Comparison of ENCODE assay signal across 26 cellular contexts in the genomic region with DNA sequence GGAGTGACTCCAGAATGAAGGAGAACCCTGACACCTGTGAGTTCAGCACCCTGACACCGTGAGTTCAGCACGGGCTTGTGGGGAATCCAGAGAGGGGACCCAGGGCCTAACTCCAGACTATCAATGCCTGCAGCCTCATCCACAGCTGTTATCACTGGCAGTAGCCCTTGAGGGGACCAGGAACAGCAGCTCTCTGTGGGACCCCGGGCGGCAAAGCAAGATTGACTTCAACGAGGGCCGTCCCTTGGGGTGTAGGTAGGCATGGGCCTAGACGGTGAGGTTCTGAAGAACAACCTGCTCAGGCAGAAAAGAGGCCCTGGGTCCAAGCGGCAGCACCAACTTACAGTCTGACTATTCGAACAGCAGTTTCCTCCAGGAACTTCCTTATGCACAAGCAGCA. TPM values are rescaled to one million over a fixed set of nuclear protein-coding genes. Genes with fewer than 3 reads are reported as not detected.
"Had no signal": no experiment of that assay in that cellular context is flagged by ENCODE, and none has a peak within 500 bp of the region (broad histone marks: within the 10 kb centered on the region; RNA-seq: fewer than 3 reads in every experiment).

No MANE protein-coding gene starts in this region.

- H3K36me3 Mint-ChIP-seq: activated CD4-positive, alpha-beta memory T cell treated with anti-CD3 and anti-CD28 coated beads for 36 hours; activated naive CD4-positive, alpha-beta T cell treated with anti-CD3 and anti-CD28 coated beads, Interleukin-2, amount 50 U/mL, for 24 hours; neural progenitor cell; stimulated activated effector memory CD8-positive, alpha-beta T cell treated with anti-CD3 and anti-CD28 coated beads, Interleukin-12 subunit alpha, Interleukin-12 subunit beta, amount 100 ng/mL, for 72 hours had no signal

- H3K9me3 ChIP-seq: colonic mucosa, suprapubic skin, vagina had no signal

- H3K9ac ChIP-seq: neural progenitor cell had no signal

- H3K4me2 ChIP-seq: neural progenitor cell had no signal

- H3K27ac ChIP-seq: colonic mucosa, gastroesophageal sphincter, heart left ventricle, neural progenitor cell, suprapubic skin, vagina had no signal

- H3K27me3 ChIP-seq: colonic mucosa, vagina had no signal

- H3K4me1 Mint-ChIP-seq: activated naive CD4-positive, alpha-beta T cell treated with anti-CD3 and anti-CD28 coated beads, Interleukin-2, amount 50 U/mL, for 24 hours; stimulated activated effector memory CD8-positive, alpha-beta T cell treated with anti-CD3 and anti-CD28 coated beads, Interleukin-12 subunit alpha, Interleukin-12 subunit beta, amount 100 ng/mL, for 72 hours had no signal

- H3K4me1 ChIP-seq: colonic mucosa, gastroesophageal sphincter, vagina had no signal

- H3K36me3 ChIP-seq: colonic mucosa, gastroesophageal sphincter, heart left ventricle, neural progenitor cell, suprapubic skin, vagina had no signal

- H3K27ac Mint-ChIP-seq: activated CD4-positive, alpha-beta memory T cell treated with anti-CD3 and anti-CD28 coated beads for 36 hours; activated naive CD4-positive, alpha-beta T cell treated with anti-CD3 and anti-CD28 coated beads, Interleukin-2, amount 50 U/mL, for 24 hours; brain; endodermal cell; neural progenitor cell; progenitor cell of endocrine pancreas; stimulated activated effector memory CD8-positive, alpha-beta T cell treated with anti-CD3 and anti-CD28 coated beads, Interleukin-12 subunit alpha, Interleukin-12 subunit beta, amount 100 ng/mL, for 72 hours; stimulated activated naive CD8-positive, alpha-beta T cell treated with anti-CD3 and anti-CD28 coated beads, Interleukin-15, amount 100 ng/mL, for 72 hours had no signal

- H2AFZ ChIP-seq: neural progenitor cell had no signal

- DNase-seq: activated CD4-positive, alpha-beta memory T cell treated with anti-CD3 and anti-CD28 coated beads for 36 hours; activated CD4-positive, alpha-beta T cell treated with anti-CD3 and anti-CD28 coated beads for 48 hours; activated gamma-delta T cell; activated T-cell treated with anti-CD3 and anti-CD28 coated beads, Interleukin-2, amount 50 U/mL, for 48 hours; central memory CD4-positive, alpha-beta T cell; colonic mucosa; endodermal cell; islet precursor cell; naive B cell; retina; stimulated activated CD4-positive, alpha-beta T cell treated with anti-CD3 and anti-CD28 coated beads, Interleukin-2, amount 100 ng/mL, for 24 hours; stimulated activated naive CD8-positive, alpha-beta T cell treated with anti-CD3 and anti-CD28 coated beads, Interleukin-15, amount 100 ng/mL, for 72 hours; trophoblast cell had no signal

- H3K4me3 ChIP-seq: colonic mucosa, gastroesophageal sphincter, heart left ventricle, lung, neural progenitor cell, suprapubic skin, vagina had no signal

- H3K9me3 Mint-ChIP-seq: activated CD4-positive, alpha-beta memory T cell treated with anti-CD3 and anti-CD28 coated beads for 36 hours; activated naive CD4-positive, alpha-beta T cell treated with anti-CD3 and anti-CD28 coated beads, Interleukin-2, amount 50 U/mL, for 24 hours; endodermal cell; neural progenitor cell; stimulated activated effector memory CD8-positive, alpha-beta T cell treated with anti-CD3 and anti-CD28 coated beads, Interleukin-12 subunit alpha, Interleukin-12 subunit beta, amount 100 ng/mL, for 72 hours; stimulated activated naive CD8-positive, alpha-beta T cell treated with anti-CD3 and anti-CD28 coated beads, Interleukin-15, amount 100 ng/mL, for 72 hours had no signal

- H3K4me3 Mint-ChIP-seq: activated CD4-positive, alpha-beta memory T cell treated with anti-CD3 and anti-CD28 coated beads for 36 hours; activated naive CD4-positive, alpha-beta T cell treated with anti-CD3 and anti-CD28 coated beads, Interleukin-2, amount 50 U/mL, for 24 hours; endodermal cell; naive B cell; neural progenitor cell; stimulated activated effector memory CD8-positive, alpha-beta T cell treated with anti-CD3 and anti-CD28 coated beads, Interleukin-12 subunit alpha, Interleukin-12 subunit beta, amount 100 ng/mL, for 72 hours; stimulated activated naive CD8-positive, alpha-beta T cell treated with anti-CD3 and anti-CD28 coated beads, Interleukin-15, amount 100 ng/mL, for 72 hours had no signal

- ATAC-seq: gastroesophageal sphincter; stimulated activated effector memory CD8-positive, alpha-beta T cell treated with anti-CD3 and anti-CD28 coated beads, Interleukin-12 subunit alpha, Interleukin-12 subunit beta, amount 100 ng/mL, for 72 hours; stimulated activated naive CD8-positive, alpha-beta T cell treated with anti-CD3 and anti-CD28 coated beads, Interleukin-15, amount 100 ng/mL, for 72 hours had no signal

RNA-seq across cellular contexts. Expression of a gene that starts 8.9 kb away (rescaled TPM):
- total RNA-seq: activated CD4-positive, alpha-beta memory T cell treated with anti-CD3 and anti-CD28 coated beads for 36 hours; osteoblast; T-helper 2 cell treated with Interferon-gamma antibody and Interleukin-4, amounts not matched to agents 100 ng/mL and 5 ng/mL, for 36 hours had no signal
- polyA plus RNA-seq: aorta had no signal
